1 cellular context compared by ENCODE assay signal in the genomic region with DNA sequence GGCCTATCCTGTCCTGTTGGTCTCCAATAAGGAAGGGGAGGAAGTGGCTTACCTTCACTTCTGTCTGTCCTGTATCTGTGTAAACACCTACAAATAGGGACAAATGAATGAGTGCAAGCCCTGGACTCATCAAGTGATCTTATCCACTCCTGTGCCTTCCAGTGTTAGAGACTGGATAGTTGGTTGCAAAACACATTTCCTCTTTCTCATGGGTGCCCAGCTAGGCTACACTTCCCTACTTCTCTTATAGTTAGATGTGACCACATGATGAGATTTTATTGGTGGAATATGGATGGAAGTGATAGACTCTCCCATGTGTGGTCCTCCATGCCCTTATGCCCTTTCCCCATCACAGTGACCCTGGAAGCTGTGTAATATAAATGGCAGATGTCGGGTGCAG.
TF ChIP-seq lines count a peak whose summit lies in the region.

No MANE protein-coding gene starts in this region.

TF ChIP-seq in GM12878, 131 proteins besides CTCF, POLR2A, EP300 and RAD21:
- TF ChIP-seq, protein P1, sequence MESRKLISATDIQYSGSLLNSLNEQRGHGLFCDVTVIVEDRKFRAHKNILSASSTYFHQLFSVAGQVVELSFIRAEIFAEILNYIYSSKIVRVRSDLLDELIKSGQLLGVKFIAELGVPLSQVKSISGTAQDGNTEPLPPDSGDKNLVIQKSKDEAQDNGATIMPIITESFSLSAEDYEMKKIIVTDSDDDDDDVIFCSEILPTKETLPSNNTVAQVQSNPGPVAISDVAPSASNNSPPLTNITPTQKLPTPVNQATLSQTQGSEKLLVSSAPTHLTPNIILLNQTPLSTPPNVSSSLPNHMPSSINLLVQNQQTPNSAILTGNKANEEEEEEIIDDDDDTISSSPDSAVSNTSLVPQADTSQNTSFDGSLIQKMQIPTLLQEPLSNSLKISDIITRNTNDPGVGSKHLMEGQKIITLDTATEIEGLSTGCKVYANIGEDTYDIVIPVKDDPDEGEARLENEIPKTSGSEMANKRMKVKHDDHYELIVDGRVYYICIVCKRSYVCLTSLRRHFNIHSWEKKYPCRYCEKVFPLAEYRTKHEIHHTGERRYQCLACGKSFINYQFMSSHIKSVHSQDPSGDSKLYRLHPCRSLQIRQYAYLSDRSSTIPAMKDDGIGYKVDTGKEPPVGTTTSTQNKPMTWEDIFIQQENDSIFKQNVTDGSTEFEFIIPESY (IDR thresholded peaks at IDR 0.05) = no peak
- 0 out of 2 replicates have a peak, but pooled peaks have one; percentile 13 for TF ChIP-seq SPI1 (IDR thresholded peaks at IDR 0.05; ENCODE audit: borderline replicate concordance, insufficient read depth, low read depth, low read length)
